ENCODE assay signal across 13 cellular contexts in the genomic region with DNA sequence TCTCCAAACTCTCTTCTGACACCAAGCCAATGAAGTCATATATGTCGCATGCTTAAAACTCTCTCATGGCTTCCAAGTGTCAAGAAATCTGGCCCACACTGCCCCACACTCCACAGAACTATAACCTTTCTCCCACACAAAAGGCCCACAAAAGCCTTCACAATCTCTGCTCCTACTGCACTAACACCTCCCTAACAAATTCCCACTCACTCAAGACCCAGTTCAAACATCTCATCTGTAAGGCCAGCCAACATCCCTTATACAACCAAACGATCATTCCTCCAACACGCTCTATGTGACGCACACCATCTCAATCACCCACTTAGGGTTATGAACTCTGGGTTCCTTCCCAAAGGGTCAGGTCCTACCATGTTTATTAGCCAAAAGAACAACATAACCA. TPM values are rescaled to one million over a fixed set of nuclear protein-coding genes. Genes with fewer than 3 reads are reported as not detected.
DNase-seq lines count a peak whose midpoint lies in the region; ATAC-seq and TF ChIP-seq lines count a peak whose summit lies in the region.
"Had no signal": no experiment of that assay in that cellular context is flagged by ENCODE, and none has a peak within 500 bp of the region (broad histone marks: within the 10 kb centered on the region; RNA-seq: fewer than 3 reads in every experiment).

No MANE protein-coding gene starts in this region.

- TF ChIP-seq CTCF in heart right ventricle (IDR thresholded peaks at IDR 0.05) (no peak), fibroblast of lung (conservative IDR thresholded peaks at IDR 0.05 in 1 of 2, IDR thresholded peaks at IDR 0.05 in 1 of 2; ENCODE audit: low read depth in 1 of 2, low read length in 2 of 2) (no peak), ovary (IDR thresholded peaks at IDR 0.05) (no peak)

- no peak for TF ChIP-seq POLR2A in ovary (IDR thresholded peaks at IDR 0.05)

- DNase-seq in heart right ventricle (no peak), cardiac septum (ENCODE audit: low spot score) (no peak), fibroblast of lung (ENCODE audit: low read depth in 2 of 2) (peak in 1 of 2 donors; percentile 91), ovary (no peak), HEK293T (ENCODE audit: extremely low spot score) (no peak)
- DNase-seq: activated CD4-positive, alpha-beta T cell treated with anti-CD3 and anti-CD28 coated beads, Interleukin-2, amount 10 ng/mL, durations not matched to agents 24 days and 14 days; DMS 273 treated with DMSO at 0.1 percent for 48 hours; NCI-H2107 had no signal

- H3K27me3 Mint-ChIP-seq in activated T-helper 17 cell treated with anti-CD3 and anti-CD28 coated beads, Interleukin-2, amount 50 U/mL, for 72 hours, result no peaks in the 10 kb centered on the region
- H3K27me3 Mint-ChIP-seq: activated CD4-positive, alpha-beta T cell treated with anti-CD3 and anti-CD28 coated beads, Interleukin-2, amount 10 ng/mL, durations not matched to agents 24 days and 14 days; type B pancreatic cell had no signal

- H3K9me3 Mint-ChIP-seq in activated T-helper 17 cell treated with anti-CD3 and anti-CD28 coated beads, Interleukin-2, amount 50 U/mL, for 72 hours, result no peaks in the 10 kb centered on the region
- H3K9me3 Mint-ChIP-seq: activated CD4-positive, alpha-beta T cell treated with anti-CD3 and anti-CD28 coated beads, Interleukin-2, amount 10 ng/mL, durations not matched to agents 24 days and 14 days; T-helper 1 cell treated with Interleukin-12 subunit alpha and Interleukin-12 subunit beta and Interleukin-4 antibody, amounts not matched to agents 30 μg/mL and 1 μg/mL, for 36 hours; type B pancreatic cell had no signal

- peak overlapping the region; percentile 16 for H3K9ac ChIP-seq in fibroblast of lung (ENCODE audit: insufficient read depth, low read length)

- no peaks in the 10 kb centered on the region for H4K20me1 ChIP-seq in fibroblast of lung (ENCODE audit: control insufficient read depth, extremely low read depth, insufficient read depth, low read length)

- POLR2A ChIA-PET in HEK293T (lab: Yijun Ruan, JAX), result interaction anchor here (0.7 kb wide), 1 partner anchor 13 kb away, joined by 3 read pairs; no protein-coding TSS in a partner anchor

- peaks cover 25 to 97% (median 87%) of the 10 kb centered on the region in 9 donors for H3K4me1 ChIP-seq in heart right ventricle
- peaks cover 56% of the 10 kb centered on the region for H3K4me1 ChIP-seq in fibroblast of lung (ENCODE audit: control insufficient read depth, extremely low read depth, insufficient read depth, low read length)
- peaks cover 55% of the 10 kb centered on the region for H3K4me1 ChIP-seq in ovary (ENCODE audit: insufficient read depth)
- peaks cover 12% of the 10 kb centered on the region for H3K4me1 ChIP-seq in urinary bladder (ENCODE audit: insufficient read depth)

- no peaks in the 10 kb centered on the region for H3K36me3 ChIP-seq in heart right ventricle
- H3K36me3 ChIP-seq in fibroblast of lung (ENCODE audit: control insufficient read depth, insufficient read depth, low read length), result no peaks in the 10 kb centered on the region
- no peaks in the 10 kb centered on the region for H3K36me3 ChIP-seq in ovary
- no peaks in the 10 kb centered on the region for H3K36me3 ChIP-seq in urinary bladder (ENCODE audit: insufficient read depth)

- H3K4me3 Mint-ChIP-seq in activated T-helper 17 cell treated with anti-CD3 and anti-CD28 coated beads, Interleukin-2, amount 50 U/mL, for 72 hours, result no peak overlapping the region
- H3K4me3 Mint-ChIP-seq: activated CD4-positive, alpha-beta T cell treated with anti-CD3 and anti-CD28 coated beads, Interleukin-2, amount 10 ng/mL, durations not matched to agents 24 days and 14 days; T-helper 1 cell treated with Interleukin-12 subunit alpha and Interleukin-12 subunit beta and Interleukin-4 antibody, amounts not matched to agents 30 μg/mL and 1 μg/mL, for 36 hours; type B pancreatic cell had no signal

- H3K4me3 ChIP-seq in heart right ventricle (no peak overlapping the region), fibroblast of lung (replicated peaks in 1 of 4; ENCODE audit: control extremely low read depth in 1 of 4, insufficient read depth in 1 of 4, low read depth in 3 of 4, low read length in 4 of 4) (no peak overlapping the region), ovary (no peak overlapping the region), urinary bladder (ENCODE audit: low read depth, low read length) (no peak overlapping the region)

- H3K36me3 Mint-ChIP-seq in activated T-helper 17 cell treated with anti-CD3 and anti-CD28 coated beads, Interleukin-2, amount 50 U/mL, for 72 hours (ENCODE audit: low read depth), result peaks cover 4% of the 10 kb centered on the region
- H3K36me3 Mint-ChIP-seq: type B pancreatic cell had no signal

- WGBS in heart right ventricle, 2 donors, result 76 to 77% methylated on average over 4 of the region's 4 CpGs
- WGBS in ovary, 3 donors, result 19 to 26% (median 23%) methylated on average over 4 of the region's 4 CpGs
- 73% methylated on average over 4 of the region's 4 CpGs for WGBS in urinary bladder

- H3K27me3 ChIP-seq in heart right ventricle (no peaks in the 10 kb centered on the region), fibroblast of lung (ENCODE audit: control insufficient read depth, insufficient read depth, low read length) (no peaks in the 10 kb centered on the region), ovary (no peaks in the 10 kb centered on the region)

- H3K4me2 ChIP-seq in fibroblast of lung (ENCODE audit: extremely low read depth, insufficient read depth, low read length), result peak overlapping the region; percentile 77

- no peak overlapping the region for H2AFZ ChIP-seq in fibroblast of lung (ENCODE audit: low read length)

- peak overlapping the region; percentile 27 to 83 (median 75) for H3K27ac ChIP-seq in heart right ventricle
- peak overlapping the region; percentile 98 for H3K27ac ChIP-seq in fibroblast of lung (ENCODE audit: insufficient read depth, low read length)
- H3K27ac ChIP-seq in ovary, result peak overlapping the region; percentile 44 to 95
- peak overlapping the region; percentile 71 for H3K27ac ChIP-seq in urinary bladder (ENCODE audit: low read depth)

- H3K4me1 Mint-ChIP-seq in activated T-helper 17 cell treated with anti-CD3 and anti-CD28 coated beads, Interleukin-2, amount 50 U/mL, for 72 hours, result peaks cover 52% of the 10 kb centered on the region

- ATAC-seq in heart right ventricle, result no peak
- no peak for ATAC-seq in GM21576 (IDR thresholded peaks at IDR 0.05; ENCODE audit: unreplicated experiment)
- ATAC-seq in activated T-helper 17 cell treated with anti-CD3 and anti-CD28 coated beads, Interleukin-2, amount 50 U/mL, for 72 hours (replicated peaks), result no peak

- peaks cover 66% of the 10 kb centered on the region for H3K79me2 ChIP-seq in fibroblast of lung (ENCODE audit: control insufficient read depth, insufficient read depth, low read length)

- H3K9me3 ChIP-seq in heart right ventricle (no peaks in the 10 kb centered on the region), fibroblast of lung (ENCODE audit: control insufficient read depth, insufficient read depth, low read depth, low read length) (no peaks in the 10 kb centered on the region), ovary (no peaks in the 10 kb centered on the region)

- CTCF ChIA-PET in HEK293T (lab: Yijun Ruan, JAX), result no interaction called here

- intact Hi-C loops in heart right ventricle (cut with DNase I), result loop anchor here in 1 of 10 donors (1.0 kb wide), 1 partner anchor 11 kb away; no protein-coding TSS in a partner anchor
- intact Hi-C loops in cardiac septum (cut with DNase I), result no loop called here
- intact Hi-C loops in ovary (cut with DNase I), result no loop called here

- TF ChIP-seq EP300 in ovary (IDR thresholded peaks at IDR 0.05), result peak; percentile 21

- H3K27ac Mint-ChIP-seq in activated T-helper 17 cell treated with anti-CD3 and anti-CD28 coated beads, Interleukin-2, amount 50 U/mL, for 72 hours, result no peak overlapping the region
- H3K27ac Mint-ChIP-seq: T-helper 1 cell treated with Interleukin-12 subunit alpha and Interleukin-12 subunit beta and Interleukin-4 antibody, amounts not matched to agents 30 μg/mL and 1 μg/mL, for 36 hours; type B pancreatic cell had no signal

TF ChIP-seq in HEK293T, 16 proteins besides CTCF, POLR2A, EP300 and RAD21 (continues in another document):
- TF ChIP-seq ELF4 (IDR thresholded peaks at IDR 0.05) (no peak), LEF1 (IDR thresholded peaks at IDR 0.05; ENCODE audit: borderline replicate concordance) (no peak), L3MBTL2 (conservative IDR thresholded peaks at IDR 0.05) (no peak), FOXM1 (IDR thresholded peaks at IDR 0.05; ENCODE audit: borderline replicate concordance) (no peak), CTBP1 (IDR thresholded peaks at IDR 0.05; ENCODE audit: borderline replicate concordance) (no peak), FOXK2 (IDR thresholded peaks at IDR 0.05) (no peak), SUZ12 (IDR thresholded peaks at IDR 0.05) (no peak), ARNT (IDR thresholded peaks at IDR 0.05) (no peak)

RNA-seq across cellular contexts. Expression of gene TBC1D2B, which starts 13.5 kb away (rescaled TPM):
- total RNA-seq in heart right ventricle (10 to 100 TPM in 5 of 10 donors, 1 to 10 TPM in 5; 6.3 to 20.8 (median 10.0) TPM), cardiac septum (11.3 TPM), fibroblast of lung (73.3 and 75.5 TPM in 2 replicates), ovary (100 to 1,000 TPM in 4 of 7 donors, 10 to 100 TPM in 3; 42.3 to 146 (median 115) TPM), urinary bladder (55.0 TPM)
- polyA plus RNA-seq in heart right ventricle (1 to 10 TPM; 4.7 to 7.6 TPM), fibroblast of lung (28.4 and 49.4 TPM in 2 replicates), ovary (100 to 1,000 TPM in 1 of 2 donors, 10 to 100 TPM in 1; 53.3 to 122 TPM), urinary bladder (31.6 TPM)
- 21.9 and 37.5 TPM in 2 replicates for polyA plus RNA-seq in fibroblast of lung (2012)
- polyA minus RNA-seq in fibroblast of lung (ENCODE audit: low replicate concordance), result 30.3 and 55.1 TPM in 2 replicates
- 100 to 1,000 TPM in 1 of 2 donors, 10 to 100 TPM in 1; 86.1 to 109 TPM for total RNA-seq in activated T-helper 17 cell treated with anti-CD3 and anti-CD28 coated beads, Interleukin-2, amount 50 U/mL, for 72 hours

RNA-seq across cellular contexts. Expression of gene SH2D7, which starts 28.4 kb away (rescaled TPM):
- total RNA-seq in heart right ventricle (not detected), cardiac septum (not detected), fibroblast of lung (not detected in 2 replicates), ovary (not detected), urinary bladder (not detected)
- polyA plus RNA-seq in heart right ventricle (not detected), fibroblast of lung (0.03 TPM in 1 of 2 replicates, not detected in the other), ovary (not detected), urinary bladder (not detected)
- 0.07 TPM in 1 of 2 replicates, not detected in the other for polyA plus RNA-seq in fibroblast of lung (2012)
- not detected in 2 replicates for polyA minus RNA-seq in fibroblast of lung (ENCODE audit: low replicate concordance)
- not detected for total RNA-seq in activated T-helper 17 cell treated with anti-CD3 and anti-CD28 coated beads, Interleukin-2, amount 50 U/mL, for 72 hours
- total RNA-seq: activated CD4-positive, alpha-beta T cell treated with anti-CD3 and anti-CD28 coated beads, Interleukin-2, amount 10 ng/mL, durations not matched to agents 24 days and 14 days had no signal
